In the genomic region with DNA sequence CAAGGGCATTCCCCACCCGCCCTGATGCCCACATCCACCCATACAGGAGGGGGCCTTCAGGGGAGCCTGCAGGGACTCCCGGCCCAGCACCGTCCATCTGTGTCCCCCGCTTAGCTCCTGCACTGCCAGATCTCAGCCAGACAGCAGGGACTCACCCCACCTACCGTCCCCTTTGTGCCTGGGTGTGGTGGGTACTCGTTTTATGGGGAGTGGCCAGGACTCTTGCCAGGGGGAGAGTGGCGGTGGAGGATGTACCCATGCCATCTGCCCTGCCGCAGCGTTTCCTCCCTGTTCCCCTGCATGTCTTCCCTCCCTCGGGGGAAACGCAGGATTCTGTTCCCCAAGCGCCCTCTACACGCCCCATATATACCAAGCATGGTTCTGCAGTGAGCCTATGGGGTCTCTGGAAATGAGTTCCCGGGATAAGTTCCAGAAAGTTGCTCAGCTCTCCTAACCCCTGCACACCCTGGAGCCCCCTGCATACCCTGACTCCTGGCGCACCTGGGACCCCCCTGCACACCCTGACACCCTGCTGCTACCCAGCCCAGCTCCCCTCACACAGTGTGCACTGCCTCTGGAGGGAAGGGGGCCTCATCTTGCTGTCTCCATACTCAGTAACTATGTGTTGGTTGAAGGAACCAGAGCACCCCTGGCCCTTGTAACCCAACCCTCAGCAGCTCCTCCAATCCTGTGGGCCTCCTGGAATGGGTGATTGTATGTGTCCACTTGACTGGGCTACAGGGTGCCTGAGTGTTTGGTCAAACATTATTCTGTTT, we compare ENCODE assay signal across 1 cellular context.
TF ChIP-seq lines count a peak whose summit lies in the region.

No MANE protein-coding gene starts in this region.

TF ChIP-seq in IMR-90, 13 proteins besides CTCF, POLR2A, EP300 and RAD21:
- no peak for TF ChIP-seq CEBPB (IDR thresholded peaks at IDR 0.05; ENCODE audit: low read depth, low read length)
- TF ChIP-seq BHLHE40 (IDR thresholded peaks at IDR 0.05; ENCODE audit: low read depth, low read length), result no peak
- TF ChIP-seq RFX5 (IDR thresholded peaks at IDR 0.05; ENCODE audit: low read depth, low read length), result no peak
- no peak for TF ChIP-seq MXI1 (IDR thresholded peaks at IDR 0.05; ENCODE audit: borderline replicate concordance, low read depth, low read length)
- TF ChIP-seq NFE2L2 (IDR thresholded peaks at IDR 0.05; ENCODE audit: low read depth, low read length), result no peak
- TF ChIP-seq FOS (IDR thresholded peaks at IDR 0.05; ENCODE audit: low read depth, low read length), result no peak
- no peak for TF ChIP-seq MAZ (IDR thresholded peaks at IDR 0.05; ENCODE audit: borderline replicate concordance, low read depth, low read length)
- no peak for TF ChIP-seq MAFK (IDR thresholded peaks at IDR 0.05; ENCODE audit: low read depth, low read length)
- TF ChIP-seq SMC3 (IDR thresholded peaks at IDR 0.05; ENCODE audit: low read depth, low read length), result no peak
- TF ChIP-seq, protein P1, sequence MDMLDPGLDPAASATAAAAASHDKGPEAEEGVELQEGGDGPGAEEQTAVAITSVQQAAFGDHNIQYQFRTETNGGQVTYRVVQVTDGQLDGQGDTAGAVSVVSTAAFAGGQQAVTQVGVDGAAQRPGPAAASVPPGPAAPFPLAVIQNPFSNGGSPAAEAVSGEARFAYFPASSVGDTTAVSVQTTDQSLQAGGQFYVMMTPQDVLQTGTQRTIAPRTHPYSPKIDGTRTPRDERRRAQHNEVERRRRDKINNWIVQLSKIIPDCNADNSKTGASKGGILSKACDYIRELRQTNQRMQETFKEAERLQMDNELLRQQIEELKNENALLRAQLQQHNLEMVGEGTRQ (IDR thresholded peaks at IDR 0.05; ENCODE audit: low read depth, low read length), result no peak
- no peak for TF ChIP-seq CHD1 (IDR thresholded peaks at IDR 0.05; ENCODE audit: low read depth, low read length)
- no peak for TF ChIP-seq RCOR1 (IDR thresholded peaks at IDR 0.05; ENCODE audit: insufficient replicate concordance, low read length)
- no peak for TF ChIP-seq ELK1 (IDR thresholded peaks at IDR 0.05; ENCODE audit: borderline replicate concordance, low read depth, low read length)
